ENCODE assay signal across 35 cellular contexts in genomic region chr2:114345246-114345645, GRCh38.
"Had no signal": no experiment of that assay in that cellular context is flagged by ENCODE, and none has a peak within 500 bp of the region (broad histone marks: within the 10 kb centered on the region; RNA-seq: fewer than 3 reads in every experiment).

No MANE protein-coding gene starts in this region.

- DNase-seq: Karpas-422, Kasumi-1, MG63, MM.1S, MV-4-11, NCI-H1048, NCI-H1092, NCI-H1092 treated with DMSO at 0.1 percent for 48 hours, NCI-H1105, NCI-H1105 treated with DMSO at 0.1 percent for 48 hours, NCI-H1417, NCI-H1417 treated with DMSO at 0.1 percent for 48 hours, NCI-H1436, NCI-H1436 treated with DMSO at 0.1 percent for 48 hours, NCI-H146, NCI-H1694, NCI-H1694 treated with DMSO at 0.1 percent for 48 hours, NCI-H187, NCI-H187 treated with DMSO at 0.1 percent for 48 hours, NCI-H1930, NCI-H2029, NCI-H2029 treated with DMSO at 0.1 percent for 48 hours, NCI-H2081, NCI-H2081 treated with DMSO at 0.1 percent for 48 hours, NCI-H2107, NCI-H2171, NCI-H2171 treated with DMSO at 0.1 percent for 48 hours, NCI-H2227 treated with DMSO at 0.1 percent for 48 hours, NCI-H226, NCI-H345, NCI-H446, NCI-H446 treated with DMSO at 0.1 percent for 48 hours, NCI-H510A, NCI-H510A treated with DMSO at 0.1 percent for 48 hours, NCI-H524 had no signal

- H3K4me3 ChIP-seq: MG63 had no signal

- H3K27me3 ChIP-seq: MG63 had no signal

- H3K36me3 ChIP-seq: MG63 had no signal

- H3K9me3 ChIP-seq: MG63 had no signal
